8 cellular contexts compared by ENCODE assay signal in the genomic region with DNA sequence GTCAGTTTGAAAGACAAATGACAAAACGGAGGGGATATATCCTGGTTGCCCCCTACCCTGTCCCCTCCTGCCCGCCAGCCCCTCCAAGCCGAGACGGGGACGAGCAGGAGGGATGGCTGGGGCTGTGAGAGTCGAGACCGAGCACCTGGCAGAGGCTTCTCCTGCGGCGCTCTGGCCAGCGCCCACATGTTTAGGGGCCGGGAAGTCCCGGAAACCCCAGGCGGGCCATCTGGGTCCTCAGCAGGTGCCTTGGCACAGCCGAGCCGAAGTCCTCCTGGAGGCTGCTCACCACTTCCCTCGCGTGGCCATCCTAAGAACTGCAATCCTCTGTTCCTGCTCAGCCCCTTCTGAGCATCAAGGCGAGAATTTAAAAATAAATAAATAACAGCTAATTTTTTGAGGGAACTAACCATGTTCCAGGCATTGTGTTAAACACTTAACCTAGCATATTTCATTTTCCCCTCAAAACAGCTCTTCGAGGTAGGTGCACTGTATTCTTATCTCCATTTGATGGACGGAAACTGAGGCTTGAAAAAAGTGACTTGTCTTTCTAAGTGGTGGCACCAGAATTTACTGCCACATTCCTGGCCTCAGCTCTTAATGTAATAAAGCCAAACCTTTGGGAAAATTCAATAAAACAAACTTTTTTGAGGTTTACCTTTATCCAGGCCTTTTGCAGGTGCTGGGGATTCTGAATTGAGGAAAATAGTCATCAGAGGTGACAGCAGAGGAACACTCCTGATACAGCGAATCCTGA. TPM values are rescaled to one million over a fixed set of nuclear protein-coding genes. Genes with fewer than 3 reads are reported as not detected.
DNase-seq lines count a peak whose midpoint lies in the region; ATAC-seq and TF ChIP-seq lines count a peak whose summit lies in the region.

No MANE protein-coding gene starts in this region.

- H2AFZ ChIP-seq in PC-3 (ENCODE audit: low read length), result peak overlapping the region; percentile 94

- H3K4me3 ChIP-seq in CD4-positive, CD25-positive, alpha-beta regulatory T cell (ENCODE audit: low read depth, low read length), result no peak overlapping the region
- H3K4me3 ChIP-seq in PC-3 (ENCODE audit: low read length), result peak overlapping the region; percentile 63
- H3K4me3 ChIP-seq in esophagus muscularis mucosa, result peak overlapping the region; percentile 17 to 48 (median 31)

- H3K9ac ChIP-seq in PC-3 (ENCODE audit: low read length), result no peak overlapping the region

- TF ChIP-seq RAD21 in Ishikawa (IDR thresholded peaks at IDR 0.05; ENCODE audit: low read depth), result peak; percentile 70

- POLR2A ChIA-PET in PC-3 (lab: Charles Lee; ENCODE audit: unreplicated experiment), result interaction anchor here (0.6 kb wide), 1 partner anchor 181 kb away, joined by 23 read pairs; no protein-coding TSS in a partner anchor

- H3K4me1 Mint-ChIP-seq in CD4-positive, CD25-positive, alpha-beta regulatory T cell, result peaks cover 5 to 29% (median 14%) of the 10 kb centered on the region in 4 donors
- peaks cover 13% of the 10 kb centered on the region for H3K4me1 Mint-ChIP-seq in activated T-cell treated with anti-CD3 and anti-CD28 coated beads, Interleukin-2, amount 50 U/mL, for 24 hours (ENCODE audit: low read depth)
- H3K4me1 Mint-ChIP-seq in natural killer cell, result peaks cover 0 to 14% of the 10 kb centered on the region in 2 donors
- peaks cover 14 to 28% of the 10 kb centered on the region in 2 donors for H3K4me1 Mint-ChIP-seq in stimulated activated naive B cell treated with anti-CD40 and anti-IgM and Interleukin-4, amounts not matched to agents 10 μg/mL and 1 μg/mL and 100 μg/mL, for 72 hours

- no peaks in the 10 kb centered on the region for H3K9me3 Mint-ChIP-seq in CD4-positive, CD25-positive, alpha-beta regulatory T cell
- H3K9me3 Mint-ChIP-seq in activated T-cell treated with anti-CD3 and anti-CD28 coated beads, Interleukin-2, amount 50 U/mL, for 24 hours, result no peaks in the 10 kb centered on the region
- H3K9me3 Mint-ChIP-seq in natural killer cell, result no peaks in the 10 kb centered on the region
- H3K9me3 Mint-ChIP-seq in stimulated activated naive B cell treated with anti-CD40 and anti-IgM and Interleukin-4, amounts not matched to agents 10 μg/mL and 1 μg/mL and 100 μg/mL, for 72 hours, result no peaks in the 10 kb centered on the region

- intact Hi-C loops in PC-3 (cut with micrococcal nuclease) (loop anchor here (1.0 to 5.0 kb wide), 3 partner anchors 42 to 137 kb away; a partner anchor contains a TSS), esophagus muscularis mucosa (cut with DNase I) (loop anchor here (5.0 kb wide), 2 partner anchors 52 to 178 kb away; no protein-coding TSS in a partner anchor), natural killer cell (cut with micrococcal nuclease) (loop anchor here (1.0 to 10.0 kb wide), 3 partner anchors 22 to 524 kb away; a partner anchor contains a TSS)

- H3K4me2 ChIP-seq in PC-3 (ENCODE audit: low read length), result peak overlapping the region; percentile 90

- peaks cover 19% of the 10 kb centered on the region for H3K4me1 ChIP-seq in CD4-positive, CD25-positive, alpha-beta regulatory T cell (ENCODE audit: control insufficient read depth, insufficient read depth, low read length, poor library complexity, severe bottlenecking)
- peaks cover 8% of the 10 kb centered on the region for H3K4me1 ChIP-seq in PC-3 (ENCODE audit: insufficient read depth, low read length)
- peaks cover 11 to 37% (median 33%) of the 10 kb centered on the region in 4 donors for H3K4me1 ChIP-seq in esophagus muscularis mucosa

- TF ChIP-seq POLR2A in esophagus muscularis mucosa (IDR thresholded peaks at IDR 0.05; ENCODE audit: low read depth), result no peak

- H3F3A ChIP-seq in PC-3 (ENCODE audit: low read length, unreplicated experiment), result no peaks in the 10 kb centered on the region

- peak overlapping the region in 3 of 4 donors; percentile 41 to 70 (median 41) for H3K4me3 Mint-ChIP-seq in CD4-positive, CD25-positive, alpha-beta regulatory T cell
- peak overlapping the region; percentile 60 for H3K4me3 Mint-ChIP-seq in activated T-cell treated with anti-CD3 and anti-CD28 coated beads, Interleukin-2, amount 50 U/mL, for 24 hours
- peak overlapping the region; percentile 50 for H3K4me3 Mint-ChIP-seq in natural killer cell
- peak overlapping the region; percentile 79 to 86 for H3K4me3 Mint-ChIP-seq in stimulated activated naive B cell treated with anti-CD40 and anti-IgM and Interleukin-4, amounts not matched to agents 10 μg/mL and 1 μg/mL and 100 μg/mL, for 72 hours

- H3K27ac ChIP-seq in CD4-positive, CD25-positive, alpha-beta regulatory T cell (ENCODE audit: insufficient read depth, low read length, poor library complexity, severe bottlenecking), result no peak overlapping the region
- no peak overlapping the region for H3K27ac ChIP-seq in PC-3 (ENCODE audit: low read length)
- H3K27ac ChIP-seq in esophagus muscularis mucosa (replicated peaks in 1 of 4), result no peak overlapping the region

- no peaks in the 10 kb centered on the region for H3K79me2 ChIP-seq in PC-3 (ENCODE audit: low read length)

- H3K36me3 Mint-ChIP-seq in CD4-positive, CD25-positive, alpha-beta regulatory T cell, result no peaks in the 10 kb centered on the region
- no peaks in the 10 kb centered on the region for H3K36me3 Mint-ChIP-seq in activated T-cell treated with anti-CD3 and anti-CD28 coated beads, Interleukin-2, amount 50 U/mL, for 24 hours (ENCODE audit: low read depth)
- no peaks in the 10 kb centered on the region for H3K36me3 Mint-ChIP-seq in natural killer cell
- H3K36me3 Mint-ChIP-seq in stimulated activated naive B cell treated with anti-CD40 and anti-IgM and Interleukin-4, amounts not matched to agents 10 μg/mL and 1 μg/mL and 100 μg/mL, for 72 hours, result no peaks in the 10 kb centered on the region

- peak; percentile 69 to 82 for ATAC-seq in CD4-positive, CD25-positive, alpha-beta regulatory T cell (ENCODE audit: low read depth in 2 of 2)
- ATAC-seq in PC-3 (peak; percentile 66), natural killer cell (peak; percentile 72 to 84 (median 82))
- peak; percentile 79 to 82 for ATAC-seq in stimulated activated naive B cell treated with anti-CD40 and anti-IgM and Interleukin-4, amounts not matched to agents 10 μg/mL and 1 μg/mL and 100 μg/mL, for 72 hours (replicated peaks)

- CTCF ChIA-PET in PC-3 (lab: Charles Lee), result interaction anchor here (0.6 to 1.0 kb wide), 3 partner anchors 15 to 81 kb away, joined by 3 to 6 read pairs (median 4); no protein-coding TSS in a partner anchor

- H3K27me3 Mint-ChIP-seq in CD4-positive, CD25-positive, alpha-beta regulatory T cell, result peaks cover 11% of the 10 kb centered on the region
- no peaks in the 10 kb centered on the region for H3K27me3 Mint-ChIP-seq in activated T-cell treated with anti-CD3 and anti-CD28 coated beads, Interleukin-2, amount 50 U/mL, for 24 hours
- H3K27me3 Mint-ChIP-seq in natural killer cell (ENCODE audit: low read depth in 2 of 2), result no peaks in the 10 kb centered on the region
- peaks cover 0 to 6% of the 10 kb centered on the region in 2 donors for H3K27me3 Mint-ChIP-seq in stimulated activated naive B cell treated with anti-CD40 and anti-IgM and Interleukin-4, amounts not matched to agents 10 μg/mL and 1 μg/mL and 100 μg/mL, for 72 hours

- no peaks in the 10 kb centered on the region for H3K36me3 ChIP-seq in CD4-positive, CD25-positive, alpha-beta regulatory T cell (ENCODE audit: control insufficient read depth, insufficient read depth, low read length)
- no peaks in the 10 kb centered on the region for H3K36me3 ChIP-seq in PC-3 (ENCODE audit: low read depth, low read length)
- no peaks in the 10 kb centered on the region for H3K36me3 ChIP-seq in esophagus muscularis mucosa

- peak; percentile 72 to 83 (median 78) for DNase-seq in CD4-positive, CD25-positive, alpha-beta regulatory T cell
- peak; percentile 88 for DNase-seq in GM20000 (ENCODE audit: low spot score)
- DNase-seq in PC-3, result peak; percentile 85
- DNase-seq in activated T-cell treated with anti-CD3 and anti-CD28 coated beads, Interleukin-2, amount 50 U/mL, for 24 hours, result peak; percentile 91
- no peak for DNase-seq in esophagus muscularis mucosa (ENCODE audit: extremely low spot score)
- DNase-seq in natural killer cell, result peak; percentile 81
- peak; percentile 81 for DNase-seq in stimulated activated naive B cell treated with anti-CD40 and anti-IgM and Interleukin-4, amounts not matched to agents 10 μg/mL and 1 μg/mL and 100 μg/mL, for 72 hours

- TF ChIP-seq CTCF in GM20000 (IDR thresholded peaks at IDR 0.05; ENCODE audit: extremely low read depth, missing control alignments) (peak; percentile 71), PC-3 (conservative IDR thresholded peaks at IDR 0.05; ENCODE audit: low read depth, low read length) (peak; percentile 90), esophagus muscularis mucosa (IDR thresholded peaks at IDR 0.05) (peak; percentile 91 to 99 (median 94)), natural killer cell (IDR thresholded peaks at IDR 0.05) (peak; percentile 90)

- WGBS in esophagus muscularis mucosa, result 15% methylated on average over 17 of the region's 21 CpGs

- BruUV-seq in PC-3 (replicated peaks; lab: Mats Ljungman, UMichigan), result no TSS peak

- no peaks in the 10 kb centered on the region for H3K9me2 ChIP-seq in PC-3 (replicated peaks; ENCODE audit: low read length)

- TF ChIP-seq EP300 in Ishikawa (IDR thresholded peaks at IDR 0.05; ENCODE audit: borderline replicate concordance) (no peak), esophagus muscularis mucosa (IDR thresholded peaks at IDR 0.05) (no peak)

- no peaks in the 10 kb centered on the region for H3K27me3 ChIP-seq in CD4-positive, CD25-positive, alpha-beta regulatory T cell (ENCODE audit: control insufficient read depth, insufficient read depth, low read length)
- H3K27me3 ChIP-seq in PC-3 (ENCODE audit: low read length), result no peaks in the 10 kb centered on the region
- no peaks in the 10 kb centered on the region for H3K27me3 ChIP-seq in esophagus muscularis mucosa

- H3K27ac Mint-ChIP-seq in CD4-positive, CD25-positive, alpha-beta regulatory T cell, result peak overlapping the region in 1 of 3 donors; percentile 12
- no peak overlapping the region for H3K27ac Mint-ChIP-seq in activated T-cell treated with anti-CD3 and anti-CD28 coated beads, Interleukin-2, amount 50 U/mL, for 24 hours
- H3K27ac Mint-ChIP-seq in natural killer cell, result peak overlapping the region in 1 of 2 donors; percentile 44
- peak overlapping the region; percentile 87 for H3K27ac Mint-ChIP-seq in stimulated activated naive B cell treated with anti-CD40 and anti-IgM and Interleukin-4, amounts not matched to agents 10 μg/mL and 1 μg/mL and 100 μg/mL, for 72 hours

- no peaks in the 10 kb centered on the region for H3K9me3 ChIP-seq in CD4-positive, CD25-positive, alpha-beta regulatory T cell (ENCODE audit: control insufficient read depth in 2 of 2, low read length in 2 of 2)
- H3K9me3 ChIP-seq in PC-3 (ENCODE audit: low read length) (no peaks in the 10 kb centered on the region), esophagus muscularis mucosa (no peaks in the 10 kb centered on the region)

- no peaks in the 10 kb centered on the region for H4K20me1 ChIP-seq in PC-3 (ENCODE audit: low read length)

RNA-seq across cellular contexts. Expression of a gene that starts 3.5 kb away (rescaled TPM):
- total RNA-seq in CD4-positive, CD25-positive, alpha-beta regulatory T cell, result 3.8 TPM
- 1 to 10 TPM; 1.0 to 3.3 (median 1.6) TPM for polyA plus RNA-seq in CD4-positive, CD25-positive, alpha-beta regulatory T cell
- total RNA-seq in PC-3 (2014; rRNA removed) (2.9 and 4.2 TPM in 2 replicates), esophagus muscularis mucosa (10 to 100 TPM in 2 of 4 donors, 1 to 10 TPM in 2; 5.4 to 15.7 (median 9.2) TPM), natural killer cell (1 to 10 TPM in 2 of 3 donors, under 1 TPM in 1; 0.56 to 2.1 (median 1.1) TPM)

RNA-seq across cellular contexts. Expression of a gene that starts 22.6 kb away (rescaled TPM):
- total RNA-seq in CD4-positive, CD25-positive, alpha-beta regulatory T cell, result 61.1 TPM
- 10 to 100 TPM; 51.2 to 59.0 (median 56.1) TPM for polyA plus RNA-seq in CD4-positive, CD25-positive, alpha-beta regulatory T cell
- total RNA-seq in PC-3 (2014; rRNA removed) (49.4 and 52.6 TPM in 2 replicates), esophagus muscularis mucosa (10 to 100 TPM; 30.0 to 54.2 (median 46.6) TPM), natural killer cell (10 to 100 TPM; 38.7 to 60.4 (median 48.5) TPM)
